1 cellular context compared by ENCODE assay signal in genomic region chr12:64451687-64452558, GRCh38.
TF ChIP-seq lines count a peak whose summit lies in the region.

TSS of gene TBK1 (plus strand) at chr12:64452120. CDS start at chr12:64455871, 3,751 bp downstream.

TF ChIP-seq in HEK293, 187 proteins besides CTCF, POLR2A, EP300 and RAD21 (continued from another document):
- no peak for TF ChIP-seq PRDM2 (tag by site-specific recombination; IDR thresholded peaks at IDR 0.05; ENCODE audit: borderline replicate concordance)
- TF ChIP-seq ZNF596 (tag by site-specific recombination; IDR thresholded peaks at IDR 0.05): 0 out of 2 replicates have a peak, but pooled peaks have one; percentile 46
- peak; percentile 11; the same call in 1 of the 2 replicates for TF ChIP-seq SP7 (tag by site-specific recombination; IDR thresholded peaks at IDR 0.05)
- TF ChIP-seq ZBTB26 (tag by site-specific recombination; optimal IDR thresholded peaks at IDR 0.05): peak; percentile 98
- peak; percentile 88 for TF ChIP-seq SCRT1 (tag by site-specific recombination; IDR thresholded peaks at IDR 0.05; ENCODE audit: borderline replicate concordance)
- TF ChIP-seq ZNF48 (tag by site-specific recombination; IDR thresholded peaks at IDR 0.05): no peak
- 0 out of 2 replicates have a peak, but pooled peaks have one; percentile 8 for TF ChIP-seq KLF8 (tag by site-specific recombination; IDR thresholded peaks at IDR 0.05)
- TF ChIP-seq ZNF146 (tag by site-specific recombination; IDR thresholded peaks at IDR 0.05): 0 out of 2 replicates have a peak, but pooled peaks have one; percentile 19
- peak; percentile 93 for TF ChIP-seq ZBTB17 (tag by site-specific recombination; IDR thresholded peaks at IDR 0.05)
- TF ChIP-seq ZNF677 (tag by site-specific recombination; IDR thresholded peaks at IDR 0.05): peak; percentile 55; the same call in 1 of the 2 replicates
- 0 out of 2 replicates have a peak, but pooled peaks have one; percentile 35 for TF ChIP-seq ZNF18 (tag by site-specific recombination; IDR thresholded peaks at IDR 0.05)
- TF ChIP-seq ZNF398 (tag by site-specific recombination; IDR thresholded peaks at IDR 0.05): peak; percentile 64
- 0 out of 2 replicates have a peak, but pooled peaks have one; percentile 6 for TF ChIP-seq EGR2 (tag by site-specific recombination; IDR thresholded peaks at IDR 0.05; ENCODE audit: low read depth)
- no peak for TF ChIP-seq ZNF701 (tag by site-specific recombination; IDR thresholded peaks at IDR 0.05)
- TF ChIP-seq ZNF561 (tag by site-specific recombination; IDR thresholded peaks at IDR 0.05; ENCODE audit: borderline replicate concordance): peak; percentile 62; the same call in 1 of the 2 replicates
- TF ChIP-seq GLIS2 (tag by site-specific recombination; IDR thresholded peaks at IDR 0.05): peak; percentile 22; the same call in 1 of the 2 replicates
- TF ChIP-seq ZNF2 (tag by site-specific recombination; IDR thresholded peaks at IDR 0.05): peak; percentile 18; the same call in 1 of the 2 replicates
- no peak for TF ChIP-seq ZNF132 (tag by site-specific recombination; IDR thresholded peaks at IDR 0.05; ENCODE audit: borderline replicate concordance)
- TF ChIP-seq KLF16 (tag by site-specific recombination; IDR thresholded peaks at IDR 0.05): peak; percentile 51
TF ChIP-seq in HEK293: peak in this region for 49.
